ENCODE assay signal across 29 cellular contexts in the genomic region with DNA sequence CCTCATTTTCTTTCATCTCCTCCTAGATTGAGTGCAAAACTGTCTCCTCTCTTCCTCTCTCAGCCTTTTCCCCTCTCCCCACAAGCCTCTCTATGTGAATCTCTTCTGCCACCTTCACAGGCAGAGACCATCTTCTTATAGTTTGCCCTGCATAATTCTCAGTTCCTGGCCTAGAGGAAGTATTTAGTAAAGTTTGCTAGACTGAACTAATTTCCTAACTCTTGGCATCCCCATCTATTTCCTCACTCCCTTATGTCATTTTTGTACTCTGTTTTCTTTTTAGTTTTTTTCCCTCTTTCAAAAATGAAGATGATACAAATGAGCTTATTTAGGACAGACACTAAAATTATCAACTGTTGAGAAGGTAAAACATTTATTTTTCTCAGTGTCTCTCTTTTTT.
DNase-seq lines count a peak whose midpoint lies in the region; ATAC-seq and TF ChIP-seq lines count a peak whose summit lies in the region.
"Had no signal": no experiment of that assay in that cellular context is flagged by ENCODE, and none has a peak within 500 bp of the region (broad histone marks: within the 10 kb centered on the region; RNA-seq: fewer than 3 reads in every experiment).

No MANE protein-coding gene starts in this region.

- no peak for TF ChIP-seq POLR2A in gastroesophageal sphincter (IDR thresholded peaks at IDR 0.05)

- no peak for ATAC-seq in T-helper 17 cell
- ATAC-seq in gastroesophageal sphincter: peak; percentile 60
- ATAC-seq in GM18502 (IDR thresholded peaks at IDR 0.05; ENCODE audit: poor library complexity, unreplicated experiment): no peak
- ATAC-seq in GM21723 (IDR thresholded peaks at IDR 0.05; ENCODE audit: unreplicated experiment): no peak
- ATAC-seq: lower lobe of right lung, mucosa of descending colon had no signal

- no peak overlapping the region for H3K4me3 ChIP-seq in AG10803 (ENCODE audit: low read length)
- no peak overlapping the region for H3K4me3 ChIP-seq in CD4-positive, alpha-beta memory T cell (ENCODE audit: low read length in 2 of 2)
- H3K4me3 ChIP-seq in gastroesophageal sphincter: no peak overlapping the region
- H3K4me3 ChIP-seq: adrenal gland, gastrocnemius medialis, GM23248, lower lobe of right lung, MG63, mucosa of descending colon, right lobe of liver, SK-N-MC had no signal

- peak overlapping the region in 4 of 7 donors; percentile 3 to 51 (median 28) for H3K27ac Mint-ChIP-seq in CD4-positive, alpha-beta memory T cell
- H3K27ac Mint-ChIP-seq in T-helper 17 cell: no peak overlapping the region
- H3K27ac Mint-ChIP-seq: brain; HFFc6; stimulated activated naive CD8-positive, alpha-beta T cell treated with anti-CD3 and anti-CD28 coated beads, Interleukin-15, Interleukin-2, amounts not matched to agents 100 ng/mL and 50 ng/mL, for 24 hours had no signal

- no peaks in the 10 kb centered on the region for H3K27me3 ChIP-seq in CD4-positive, alpha-beta memory T cell (ENCODE audit: insufficient read depth, low read length)
- no peaks in the 10 kb centered on the region for H3K27me3 ChIP-seq in gastroesophageal sphincter
- H3K27me3 ChIP-seq: adrenal gland, gastrocnemius medialis, MG63, right lobe of liver had no signal

- no peaks in the 10 kb centered on the region for H3K36me3 ChIP-seq in CD4-positive, alpha-beta memory T cell (ENCODE audit: insufficient read depth, low read length)
- no peaks in the 10 kb centered on the region for H3K36me3 ChIP-seq in gastroesophageal sphincter
- H3K36me3 ChIP-seq: adrenal gland, gastrocnemius medialis, lower lobe of right lung, MG63, right lobe of liver had no signal

- peaks cover 6 to 16% of the 10 kb centered on the region in 2 donors for H3K36me3 Mint-ChIP-seq in CD4-positive, alpha-beta memory T cell
- H3K36me3 Mint-ChIP-seq in T-helper 17 cell (ENCODE audit: low read depth): peaks cover 6% of the 10 kb centered on the region
- H3K36me3 Mint-ChIP-seq: brain had no signal

- TF ChIP-seq EP300 in gastroesophageal sphincter (IDR thresholded peaks at IDR 0.05): no peak

- peaks cover 2 to 15% (median 9%) of the 10 kb centered on the region in 8 donors for H3K9me3 Mint-ChIP-seq in CD4-positive, alpha-beta memory T cell
- H3K9me3 Mint-ChIP-seq: HFFc6 had no signal

- no peak for TF ChIP-seq CTCF in AG10803 (conservative IDR thresholded peaks at IDR 0.05; ENCODE audit: low read length)
- TF ChIP-seq CTCF in gastroesophageal sphincter (IDR thresholded peaks at IDR 0.05): no peak

- no peak overlapping the region for H3K27ac ChIP-seq in CD4-positive, alpha-beta memory T cell (ENCODE audit: low read depth, low read length)
- H3K27ac ChIP-seq in gastroesophageal sphincter: peak overlapping the region in 2 of 4 donors; percentile 42 to 52
- H3K27ac ChIP-seq: adrenal gland, gastrocnemius medialis, GM23248, lower lobe of right lung, right lobe of liver, SK-N-MC had no signal

- H3K9me3 ChIP-seq in CD4-positive, alpha-beta memory T cell (ENCODE audit: control insufficient read depth in 1 of 2, low read length in 2 of 2): no peaks in the 10 kb centered on the region
- no peaks in the 10 kb centered on the region for H3K9me3 ChIP-seq in T-helper 17 cell (ENCODE audit: control insufficient read depth, low read length, poor library complexity, severe bottlenecking)
- no peaks in the 10 kb centered on the region for H3K9me3 ChIP-seq in gastroesophageal sphincter
- H3K9me3 ChIP-seq: adrenal gland, gastrocnemius medialis, MG63, right lobe of liver had no signal

- H3K4me1 ChIP-seq in CD4-positive, alpha-beta memory T cell (ENCODE audit: insufficient read depth, low read length): peaks cover 26% of the 10 kb centered on the region
- peaks cover 4 to 37% (median 21%) of the 10 kb centered on the region in 3 donors for H3K4me1 ChIP-seq in gastroesophageal sphincter
- H3K4me1 ChIP-seq: gastrocnemius medialis, right lobe of liver had no signal

- CTCF ChIA-PET in CD4-positive, alpha-beta memory T cell (lab: Charles Lee; ENCODE audit: partially characterized antibody): interaction anchor here (0.7 to 1.7 kb wide), 3 partner anchors 9 to 134 kb away, joined by 3 to 6 read pairs (median 5); no protein-coding TSS in a partner anchor

- peak; percentile 47 for DNase-seq in AG10803 (ENCODE audit: low read depth)
- DNase-seq in CD4-positive, alpha-beta memory T cell: no peak
- DNase-seq in T-helper 17 cell: no peak
- DNase-seq in T-helper 2 cell: no peak
- DNase-seq: activated CD4-positive, alpha-beta T cell treated with anti-CD3 and anti-CD28 coated beads, Interleukin-2, amount 50 U/mL, for 4 hours; activated CD4-positive, CD25-positive, alpha-beta regulatory T cell; activated gamma-delta T cell; adrenal gland; DMS153; effector CD8-positive, alpha-beta T cell; gastrocnemius medialis; GM23248; HFFc6; islet precursor cell; lower lobe of right lung; MG63; mucosa of descending colon; NCI-H1436; NCI-H2107; NCI-H524; right lobe of liver; stimulated activated CD4-positive, alpha-beta T cell treated with anti-CD3 and anti-CD28 coated beads, Interleukin-15, amount 100 ng/mL, for 24 hours; T-helper 9 cell had no signal

- POLR2A ChIA-PET in CD4-positive, alpha-beta memory T cell (lab: Charles Lee; ENCODE audit: partially characterized antibody): interaction anchor here (1.3 to 1.7 kb wide), 3 partner anchors 8 to 40 kb away, joined by 3 to 4 read pairs (median 3); no protein-coding TSS in a partner anchor

- intact Hi-C loops in CD4-positive, alpha-beta memory T cell (cut with micrococcal nuclease): no loop called here

- H3K27me3 Mint-ChIP-seq in CD4-positive, alpha-beta memory T cell: no peaks in the 10 kb centered on the region
- H3K27me3 Mint-ChIP-seq in T-helper 17 cell: no peaks in the 10 kb centered on the region
- H3K27me3 Mint-ChIP-seq: stimulated activated naive CD8-positive, alpha-beta T cell treated with anti-CD3 and anti-CD28 coated beads, Interleukin-15, Interleukin-2, amounts not matched to agents 100 ng/mL and 50 ng/mL, for 24 hours had no signal

- H3K4me3 Mint-ChIP-seq in CD4-positive, alpha-beta memory T cell: peak overlapping the region in 4 of 8 donors; percentile 5 to 52 (median 12)
- H3K4me3 Mint-ChIP-seq in T-helper 17 cell: peak overlapping the region; percentile 10
- H3K4me3 Mint-ChIP-seq: brain; HFFc6; stimulated activated naive CD8-positive, alpha-beta T cell treated with anti-CD3 and anti-CD28 coated beads, Interleukin-15, Interleukin-2, amounts not matched to agents 100 ng/mL and 50 ng/mL, for 24 hours had no signal

- peaks cover 36 to 57% (median 50%) of the 10 kb centered on the region in 4 donors for H3K4me1 Mint-ChIP-seq in CD4-positive, alpha-beta memory T cell
- H3K4me1 Mint-ChIP-seq in T-helper 17 cell: peaks cover 30% of the 10 kb centered on the region
